In genomic region chr16:16805809-16806208, GRCh38 we compare ENCODE assay signal across 19 cellular contexts.
"Had no signal": no experiment of that assay in that cellular context is flagged by ENCODE, and none has a peak within 500 bp of the region (broad histone marks: within the 10 kb centered on the region; RNA-seq: fewer than 3 reads in every experiment).

No MANE protein-coding gene starts in this region.

- DNase-seq: Kasumi-1, MM.1S, MV-4-11, NCI-H1048, NCI-H1105, NCI-H1417, NCI-H1436 treated with DMSO at 0.1 percent for 48 hours, NCI-H187, NCI-H2029, NCI-H2081 treated with DMSO at 0.1 percent for 48 hours, NCI-H2227 treated with DMSO at 0.1 percent for 48 hours, NCI-H446 treated with DMSO at 0.1 percent for 48 hours, NCI-H524 treated with DMSO at 0.1 percent for 48 hours, NCI-H69, NCI-H774, Right ventricle myocardium superior, RPMI8226, SIG-M5, T-helper 2 cell had no signal
